Comparison of ENCODE assay signal across 25 cellular contexts in genomic region chr17:62931101-62931500, GRCh38.
"Had no signal": no experiment of that assay in that cellular context is flagged by ENCODE, and none has a peak within 500 bp of the region (broad histone marks: within the 10 kb centered on the region; RNA-seq: fewer than 3 reads in every experiment).

No MANE protein-coding gene starts in this region.

- H3K27me3 ChIP-seq: adrenal gland, hepatocyte, ovary, right atrium auricular region had no signal

- H3K4me1 ChIP-seq: adrenal gland, prostate gland, right atrium auricular region had no signal

- H3K27ac ChIP-seq: adrenal gland, hepatocyte, neutrophil, ovary, prostate gland, right atrium auricular region, thoracic aorta had no signal

- H3K27ac Mint-ChIP-seq: activated CD4-positive, alpha-beta T cell treated with anti-CD3 and anti-CD28 coated beads for 36 hours; activated naive CD4-positive, alpha-beta T cell treated with anti-CD3 and anti-CD28 coated beads, Interleukin-2, amount 50 U/mL, for 72 hours; activated T-cell treated with anti-CD3 and anti-CD28 coated beads, Interleukin-2, amount 50 U/mL, for 24 hours; activated T-helper 17 cell treated with anti-CD3 and anti-CD28 coated beads, Interleukin-2, amount 50 U/mL, for 72 hours; immature natural killer cell; nephron; type B pancreatic cell; WTC11 had no signal

- H3K4me2 ChIP-seq: hepatocyte had no signal

- H2AFZ ChIP-seq: hepatocyte had no signal

- H3K4me3 ChIP-seq: adrenal gland, hepatocyte, ovary, prostate gland, right atrium auricular region, thoracic aorta had no signal

- H3K36me3 ChIP-seq: adrenal gland, neutrophil, ovary, prostate gland, right atrium auricular region, thoracic aorta had no signal

- H3K36me3 Mint-ChIP-seq: immature natural killer cell, type B pancreatic cell, WTC11 had no signal

- H3K9me3 Mint-ChIP-seq: activated naive CD4-positive, alpha-beta T cell treated with anti-CD3 and anti-CD28 coated beads, Interleukin-2, amount 50 U/mL, for 72 hours; activated T-cell treated with anti-CD3 and anti-CD28 coated beads, Interleukin-2, amount 50 U/mL, for 24 hours; activated T-helper 17 cell treated with anti-CD3 and anti-CD28 coated beads, Interleukin-2, amount 50 U/mL, for 72 hours; type B pancreatic cell; WTC11 had no signal

- H3K9me3 ChIP-seq: adrenal gland, neutrophil, ovary, prostate gland, right atrium auricular region, thoracic aorta had no signal

- ATAC-seq: activated CD4-positive, alpha-beta T cell treated with anti-CD3 and anti-CD28 coated beads for 36 hours; activated naive CD4-positive, alpha-beta T cell treated with anti-CD3 and anti-CD28 coated beads, Interleukin-2, amount 50 U/mL, for 72 hours; activated T-helper 17 cell treated with anti-CD3 and anti-CD28 coated beads, Interleukin-2, amount 50 U/mL, for 72 hours; WTC11 had no signal

- H3K79me2 ChIP-seq: hepatocyte had no signal

- H3K4me3 Mint-ChIP-seq: activated CD4-positive, alpha-beta T cell treated with anti-CD3 and anti-CD28 coated beads for 36 hours; activated T-cell treated with anti-CD3 and anti-CD28 coated beads, Interleukin-2, amount 50 U/mL, for 24 hours; activated T-helper 17 cell treated with anti-CD3 and anti-CD28 coated beads, Interleukin-2, amount 50 U/mL, for 72 hours; immature natural killer cell; nephron; type B pancreatic cell; WTC11 had no signal

- DNase-seq: activated CD4-positive, alpha-beta T cell treated with anti-CD3 and anti-CD28 coated beads for 36 hours; activated CD4-positive, alpha-beta T cell treated with anti-CD3 and anti-CD28 coated beads, Interleukin-2, amount 50 U/mL, for 4 hours; activated CD8-positive, alpha-beta memory T cell treated with anti-CD3 and anti-CD28 coated beads for 24 hours; activated CD8-positive, alpha-beta memory T cell treated with anti-CD3 and anti-CD28 coated beads, Interleukin-2, amount 50 U/mL, for 4 hours; activated T-cell treated with anti-CD3 and anti-CD28 coated beads, Interleukin-2, amount 50 U/mL, for 24 hours; adrenal gland; cerebellar nuclear complex; cortex of kidney; foreskin melanocyte; glutamatergic neuron; immature natural killer cell; ovary; stimulated activated CD4-positive, alpha-beta T cell treated with anti-CD3 and anti-CD28 coated beads, Interleukin-4, amount 100 ng/mL, for 24 hours; stimulated activated naive CD4-positive, alpha-beta T cell treated with Interleukin-2 at 50 U/mL for 16 hours; T1000 had no signal

- H3K4me1 Mint-ChIP-seq: activated CD4-positive, alpha-beta T cell treated with anti-CD3 and anti-CD28 coated beads for 36 hours; activated T-helper 17 cell treated with anti-CD3 and anti-CD28 coated beads, Interleukin-2, amount 50 U/mL, for 72 hours; immature natural killer cell had no signal
